ENCODE assay signal across 1 cellular context in the genomic region with DNA sequence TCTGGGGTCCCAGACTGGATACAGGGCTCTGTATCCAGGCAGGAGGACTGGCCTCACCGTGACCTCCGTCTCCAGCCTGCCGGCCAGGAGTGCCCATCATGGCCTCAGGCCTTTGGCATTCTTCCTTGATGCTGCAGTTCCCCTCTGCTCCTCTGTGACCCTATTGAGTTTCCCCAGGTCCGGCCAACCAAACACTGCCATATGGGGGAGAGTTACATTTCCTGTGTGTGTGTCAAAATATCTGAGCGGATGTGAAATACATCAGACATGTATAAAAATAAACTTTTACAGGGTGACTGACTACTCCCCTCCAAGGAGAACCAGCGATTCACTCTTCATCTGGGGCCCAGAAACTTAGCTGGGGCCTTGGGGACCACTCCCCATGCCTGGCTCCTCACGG.
TF ChIP-seq lines count a peak whose summit lies in the region.

No MANE protein-coding gene starts in this region.

TF ChIP-seq in SK-N-SH, 30 proteins besides CTCF, POLR2A, EP300 and RAD21 (continued from another document):
- TF ChIP-seq, protein P1, sequence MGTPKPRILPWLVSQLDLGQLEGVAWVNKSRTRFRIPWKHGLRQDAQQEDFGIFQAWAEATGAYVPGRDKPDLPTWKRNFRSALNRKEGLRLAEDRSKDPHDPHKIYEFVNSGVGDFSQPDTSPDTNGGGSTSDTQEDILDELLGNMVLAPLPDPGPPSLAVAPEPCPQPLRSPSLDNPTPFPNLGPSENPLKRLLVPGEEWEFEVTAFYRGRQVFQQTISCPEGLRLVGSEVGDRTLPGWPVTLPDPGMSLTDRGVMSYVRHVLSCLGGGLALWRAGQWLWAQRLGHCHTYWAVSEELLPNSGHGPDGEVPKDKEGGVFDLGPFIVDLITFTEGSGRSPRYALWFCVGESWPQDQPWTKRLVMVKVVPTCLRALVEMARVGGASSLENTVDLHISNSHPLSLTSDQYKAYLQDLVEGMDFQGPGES (IDR thresholded peaks at IDR 0.05; ENCODE audit: low read depth, low read length) = no peak
- no peak for TF ChIP-seq POLR2AphosphoS5 (IDR thresholded peaks at IDR 0.05; ENCODE audit: low read depth, low read length)
- no peak for TF ChIP-seq MEF2A (IDR thresholded peaks at IDR 0.05; ENCODE audit: borderline replicate concordance, low read depth)
- TF ChIP-seq, protein P2, sequence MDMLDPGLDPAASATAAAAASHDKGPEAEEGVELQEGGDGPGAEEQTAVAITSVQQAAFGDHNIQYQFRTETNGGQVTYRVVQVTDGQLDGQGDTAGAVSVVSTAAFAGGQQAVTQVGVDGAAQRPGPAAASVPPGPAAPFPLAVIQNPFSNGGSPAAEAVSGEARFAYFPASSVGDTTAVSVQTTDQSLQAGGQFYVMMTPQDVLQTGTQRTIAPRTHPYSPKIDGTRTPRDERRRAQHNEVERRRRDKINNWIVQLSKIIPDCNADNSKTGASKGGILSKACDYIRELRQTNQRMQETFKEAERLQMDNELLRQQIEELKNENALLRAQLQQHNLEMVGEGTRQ (IDR thresholded peaks at IDR 0.05; ENCODE audit: borderline replicate concordance, low read depth, low read length) = no peak
- no peak for TF ChIP-seq FOSL2 (IDR thresholded peaks at IDR 0.05; ENCODE audit: borderline replicate concordance, low read depth)
- TF ChIP-seq, protein P3, sequence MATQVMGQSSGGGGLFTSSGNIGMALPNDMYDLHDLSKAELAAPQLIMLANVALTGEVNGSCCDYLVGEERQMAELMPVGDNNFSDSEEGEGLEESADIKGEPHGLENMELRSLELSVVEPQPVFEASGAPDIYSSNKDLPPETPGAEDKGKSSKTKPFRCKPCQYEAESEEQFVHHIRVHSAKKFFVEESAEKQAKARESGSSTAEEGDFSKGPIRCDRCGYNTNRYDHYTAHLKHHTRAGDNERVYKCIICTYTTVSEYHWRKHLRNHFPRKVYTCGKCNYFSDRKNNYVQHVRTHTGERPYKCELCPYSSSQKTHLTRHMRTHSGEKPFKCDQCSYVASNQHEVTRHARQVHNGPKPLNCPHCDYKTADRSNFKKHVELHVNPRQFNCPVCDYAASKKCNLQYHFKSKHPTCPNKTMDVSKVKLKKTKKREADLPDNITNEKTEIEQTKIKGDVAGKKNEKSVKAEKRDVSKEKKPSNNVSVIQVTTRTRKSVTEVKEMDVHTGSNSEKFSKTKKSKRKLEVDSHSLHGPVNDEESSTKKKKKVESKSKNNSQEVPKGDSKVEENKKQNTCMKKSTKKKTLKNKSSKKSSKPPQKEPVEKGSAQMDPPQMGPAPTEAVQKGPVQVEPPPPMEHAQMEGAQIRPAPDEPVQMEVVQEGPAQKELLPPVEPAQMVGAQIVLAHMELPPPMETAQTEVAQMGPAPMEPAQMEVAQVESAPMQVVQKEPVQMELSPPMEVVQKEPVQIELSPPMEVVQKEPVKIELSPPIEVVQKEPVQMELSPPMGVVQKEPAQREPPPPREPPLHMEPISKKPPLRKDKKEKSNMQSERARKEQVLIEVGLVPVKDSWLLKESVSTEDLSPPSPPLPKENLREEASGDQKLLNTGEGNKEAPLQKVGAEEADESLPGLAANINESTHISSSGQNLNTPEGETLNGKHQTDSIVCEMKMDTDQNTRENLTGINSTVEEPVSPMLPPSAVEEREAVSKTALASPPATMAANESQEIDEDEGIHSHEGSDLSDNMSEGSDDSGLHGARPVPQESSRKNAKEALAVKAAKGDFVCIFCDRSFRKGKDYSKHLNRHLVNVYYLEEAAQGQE (IDR thresholded peaks at IDR 0.05; ENCODE audit: low read depth, low read length) = no peak
- TF ChIP-seq, protein P4, sequence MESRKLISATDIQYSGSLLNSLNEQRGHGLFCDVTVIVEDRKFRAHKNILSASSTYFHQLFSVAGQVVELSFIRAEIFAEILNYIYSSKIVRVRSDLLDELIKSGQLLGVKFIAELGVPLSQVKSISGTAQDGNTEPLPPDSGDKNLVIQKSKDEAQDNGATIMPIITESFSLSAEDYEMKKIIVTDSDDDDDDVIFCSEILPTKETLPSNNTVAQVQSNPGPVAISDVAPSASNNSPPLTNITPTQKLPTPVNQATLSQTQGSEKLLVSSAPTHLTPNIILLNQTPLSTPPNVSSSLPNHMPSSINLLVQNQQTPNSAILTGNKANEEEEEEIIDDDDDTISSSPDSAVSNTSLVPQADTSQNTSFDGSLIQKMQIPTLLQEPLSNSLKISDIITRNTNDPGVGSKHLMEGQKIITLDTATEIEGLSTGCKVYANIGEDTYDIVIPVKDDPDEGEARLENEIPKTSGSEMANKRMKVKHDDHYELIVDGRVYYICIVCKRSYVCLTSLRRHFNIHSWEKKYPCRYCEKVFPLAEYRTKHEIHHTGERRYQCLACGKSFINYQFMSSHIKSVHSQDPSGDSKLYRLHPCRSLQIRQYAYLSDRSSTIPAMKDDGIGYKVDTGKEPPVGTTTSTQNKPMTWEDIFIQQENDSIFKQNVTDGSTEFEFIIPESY (IDR thresholded peaks at IDR 0.05; ENCODE audit: borderline replicate concordance, low read depth) = no peak
- no peak for TF ChIP-seq FOXM1 (IDR thresholded peaks at IDR 0.05; ENCODE audit: low read depth)
- TF ChIP-seq EZH2phosphoT487 (IDR thresholded peaks at IDR 0.05; ENCODE audit: borderline replicate concordance, low read depth) = no peak
- no peak for TF ChIP-seq TEAD4 (IDR thresholded peaks at IDR 0.05; ENCODE audit: borderline replicate concordance, insufficient read depth)
- TF ChIP-seq TCF12 (IDR thresholded peaks at IDR 0.05) = no peak
- TF ChIP-seq, protein P5, sequence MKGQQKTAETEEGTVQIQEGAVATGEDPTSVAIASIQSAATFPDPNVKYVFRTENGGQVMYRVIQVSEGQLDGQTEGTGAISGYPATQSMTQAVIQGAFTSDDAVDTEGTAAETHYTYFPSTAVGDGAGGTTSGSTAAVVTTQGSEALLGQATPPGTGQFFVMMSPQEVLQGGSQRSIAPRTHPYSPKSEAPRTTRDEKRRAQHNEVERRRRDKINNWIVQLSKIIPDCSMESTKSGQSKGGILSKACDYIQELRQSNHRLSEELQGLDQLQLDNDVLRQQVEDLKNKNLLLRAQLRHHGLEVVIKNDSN (IDR thresholded peaks at IDR 0.05; ENCODE audit: borderline replicate concordance, low read depth) = no peak
- TF ChIP-seq NFIC (IDR thresholded peaks at IDR 0.05; ENCODE audit: borderline replicate concordance) = no peak
TF ChIP-seq in SK-N-SH: peak in this region for 0.
